ENCODE assay signal across 34 cellular contexts in the genomic region with DNA sequence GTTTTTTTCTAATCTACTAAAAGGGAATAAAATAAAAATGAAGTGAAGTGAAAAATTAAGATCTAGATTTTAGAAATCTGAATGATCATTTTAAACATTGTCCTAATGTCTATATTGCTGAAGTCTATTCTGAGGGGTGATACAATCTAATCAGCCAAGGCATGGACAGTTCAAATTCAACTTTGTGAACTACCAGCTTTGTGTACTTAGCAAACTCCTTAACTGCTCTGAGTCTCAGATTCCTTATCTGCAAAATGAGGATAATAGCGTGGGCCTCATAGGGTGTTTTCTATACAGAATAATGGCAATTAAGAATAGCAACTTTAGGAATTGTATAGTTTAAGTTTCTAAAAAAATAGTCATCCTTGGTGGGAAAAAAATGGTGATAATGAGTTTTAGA.
"Had no signal": no experiment of that assay in that cellular context is flagged by ENCODE, and none has a peak within 500 bp of the region (broad histone marks: within the 10 kb centered on the region; RNA-seq: fewer than 3 reads in every experiment).

No MANE protein-coding gene starts in this region.

- H3K4me1 Mint-ChIP-seq: activated B cell treated with CpG ODN at 0.5 μM for 24 hours; activated T-helper 17 cell treated with anti-CD3 and anti-CD28 coated beads, Interleukin-2, amount 50 U/mL, for 72 hours; central memory CD8-positive, alpha-beta T cell had no signal

- H3K27me3 Mint-ChIP-seq: activated B cell treated with CpG ODN at 0.5 μM for 24 hours; activated CD8-positive, alpha-beta T cell treated with anti-CD3 and anti-CD28 coated beads for 36 hours; activated naive CD8-positive, alpha-beta T cell; activated T-helper 17 cell treated with anti-CD3 and anti-CD28 coated beads, Interleukin-2, amount 50 U/mL, for 72 hours; central memory CD8-positive, alpha-beta T cell; dendritic cell treated with granulocyte-macrophage colony-stimulating factor and Interleukin-4, amounts not matched to agents 40 ng/mL and 50 ng/mL, for 4 days; T-helper 17 cell had no signal

- H3K4me1 ChIP-seq: esophagus muscularis mucosa, foreskin keratinocyte, gastrocnemius medialis had no signal

- H3K9me3 ChIP-seq: esophagus muscularis mucosa, gastrocnemius medialis, heart left ventricle had no signal

- FAIRE-seq: astrocyte, bronchial epithelial cell had no signal

- H3K4me3 ChIP-seq: coronary artery, dorsolateral prefrontal cortex, esophagus muscularis mucosa, gastrocnemius medialis, heart left ventricle had no signal

- DNase-seq: activated B cell treated with CpG ODN at 0.5 μM for 24 hours; activated CD4-positive, alpha-beta T cell treated with anti-CD3 and anti-CD28 coated beads for 48 hours; activated CD4-positive, alpha-beta T cell treated with anti-CD3 and anti-CD28 coated beads, Interleukin-2, amount 50 U/mL, for 1 hour; activated CD4-positive, alpha-beta T cell treated with anti-CD3 and anti-CD28 coated beads, Interleukin-2, amount 50 U/mL, for 48 hours; activated CD8-positive, alpha-beta memory T cell treated with anti-CD3 and anti-CD28 coated beads for 24 hours; activated CD8-positive, alpha-beta T cell treated with anti-CD3 and anti-CD28 coated beads for 36 hours; activated effector memory CD4-positive, alpha-beta T cell treated with Interleukin-2 at 50 U/mL for 16 hours; activated gamma-delta T cell treated with Interleukin-2 at 50 U/mL for 16 hours; activated naive CD4-positive, alpha-beta T cell treated with anti-CD3 and anti-CD28 coated beads, Interleukin-2, amount 50 U/mL, for 16 hours; activated naive CD4-positive, alpha-beta T cell treated with Interleukin-2 at 50 U/mL for 16 hours; activated T-cell treated with anti-CD3 and anti-CD28 coated beads, Interleukin-2, amount 50 U/mL, for 4 hours; amniotic stem cell; anterior cingulate cortex; brain microvascular endothelial cell; dorsolateral prefrontal cortex; effector memory CD4-positive, alpha-beta T cell; endodermal cell; foreskin keratinocyte; gastrocnemius medialis; glutamatergic neuron; heart left ventricle; T-helper 1 cell; T-helper 17 cell; T1000; WERI-Rb-1 had no signal

- H3K9me3 Mint-ChIP-seq: activated B cell treated with CpG ODN at 0.5 μM for 24 hours; activated CD8-positive, alpha-beta T cell treated with anti-CD3 and anti-CD28 coated beads for 36 hours; activated T-cell treated with anti-CD3 and anti-CD28 coated beads, Interleukin-2, amount 50 U/mL, for 4 hours; activated T-helper 17 cell treated with anti-CD3 and anti-CD28 coated beads, Interleukin-2, amount 50 U/mL, for 72 hours; central memory CD8-positive, alpha-beta T cell; dendritic cell treated with granulocyte-macrophage colony-stimulating factor and Interleukin-4, amounts not matched to agents 40 ng/mL and 50 ng/mL, for 4 days; endodermal cell; T-helper 2 cell treated with Interferon-gamma antibody and Interleukin-4, amounts not matched to agents 5 μg/mL and 100 μg/mL, for 36 hours had no signal

- H3K27ac Mint-ChIP-seq: activated B cell treated with CpG ODN at 0.5 μM for 24 hours; activated CD8-positive, alpha-beta T cell treated with anti-CD3 and anti-CD28 coated beads for 36 hours; activated naive CD8-positive, alpha-beta T cell; activated T-helper 17 cell treated with anti-CD3 and anti-CD28 coated beads, Interleukin-2, amount 50 U/mL, for 72 hours; dendritic cell treated with granulocyte-macrophage colony-stimulating factor and Interleukin-4, amounts not matched to agents 40 ng/mL and 50 ng/mL, for 4 days; endodermal cell; T-helper 17 cell; T-helper 2 cell treated with Interferon-gamma antibody and Interleukin-4, amounts not matched to agents 5 μg/mL and 100 μg/mL, for 36 hours had no signal

- H3K4me3 Mint-ChIP-seq: activated B cell treated with CpG ODN at 0.5 μM for 24 hours; activated CD8-positive, alpha-beta T cell treated with anti-CD3 and anti-CD28 coated beads for 36 hours; activated naive CD8-positive, alpha-beta T cell; activated T-cell treated with anti-CD3 and anti-CD28 coated beads, Interleukin-2, amount 50 U/mL, for 4 hours; activated T-helper 17 cell treated with anti-CD3 and anti-CD28 coated beads, Interleukin-2, amount 50 U/mL, for 72 hours; central memory CD8-positive, alpha-beta T cell; dendritic cell treated with granulocyte-macrophage colony-stimulating factor and Interleukin-4, amounts not matched to agents 40 ng/mL and 50 ng/mL, for 4 days; endodermal cell; T-helper 17 cell; T-helper 2 cell treated with Interferon-gamma antibody and Interleukin-4, amounts not matched to agents 5 μg/mL and 100 μg/mL, for 36 hours had no signal

- H3K27me3 ChIP-seq: brain microvascular endothelial cell, dorsolateral prefrontal cortex, esophagus muscularis mucosa, foreskin keratinocyte, gastrocnemius medialis, heart left ventricle had no signal

- H3K27ac ChIP-seq: brain microvascular endothelial cell, coronary artery, esophagus muscularis mucosa, foreskin keratinocyte, gastrocnemius medialis, heart left ventricle, WERI-Rb-1 had no signal
